9 cellular contexts compared by ENCODE assay signal in genomic region chr6:107657373-107657754, GRCh38.
DNase-seq lines count a peak whose midpoint lies in the region; TF ChIP-seq lines count a peak whose summit lies in the region.
"Had no signal": no experiment of that assay in that cellular context is flagged by ENCODE, and none has a peak within 500 bp of the region (broad histone marks: within the 10 kb centered on the region; RNA-seq: fewer than 3 reads in every experiment).

No MANE protein-coding gene starts in this region.

- H3K9ac ChIP-seq in Karpas-422 (ENCODE audit: low read length) (peak overlapping the region; percentile 79), neuronal stem cell (ENCODE audit: low read depth, low read length, poor library complexity) (no peak overlapping the region)

- H3K9me3 Mint-ChIP-seq in CD8-positive, alpha-beta memory T cell: no peaks in the 10 kb centered on the region
- H3K9me3 Mint-ChIP-seq in activated naive CD8-positive, alpha-beta T cell treated with anti-CD3 and anti-CD28 coated beads for 36 hours: no peaks in the 10 kb centered on the region
- H3K9me3 Mint-ChIP-seq: WTC11 had no signal

- H3K4me3 Mint-ChIP-seq in CD8-positive, alpha-beta memory T cell: peak overlapping the region; percentile 69 to 91 (median 85)
- peak overlapping the region; percentile 56 for H3K4me3 Mint-ChIP-seq in activated naive CD8-positive, alpha-beta T cell treated with anti-CD3 and anti-CD28 coated beads for 36 hours
- H3K4me3 Mint-ChIP-seq: WTC11 had no signal

- H3K9me2 ChIP-seq in Karpas-422 (replicated peaks; ENCODE audit: insufficient read depth, low read length): no peaks in the 10 kb centered on the region

- TF ChIP-seq CTCF in osteoblast (IDR thresholded peaks at IDR 0.05; ENCODE audit: extremely low read depth, low read depth, low read length): no peak

- no peak overlapping the region for H2AFZ ChIP-seq in Karpas-422 (ENCODE audit: low read length)
- no peak overlapping the region for H2AFZ ChIP-seq in osteoblast (ENCODE audit: low read length)
- no peak overlapping the region for H2AFZ ChIP-seq in neuronal stem cell (ENCODE audit: low read length)

- no peak overlapping the region for H2AK5ac ChIP-seq in neuronal stem cell (ENCODE audit: low read depth, low read length)

- H3K79me2 ChIP-seq in Karpas-422 (ENCODE audit: low read length): 0 out of 2 replicates have a peak, but pooled peaks cover 6% of the 10 kb centered on the region
- H3K79me2 ChIP-seq in osteoblast (ENCODE audit: insufficient read depth, low read length): no peaks in the 10 kb centered on the region

- peak overlapping the region; percentile 96 for H3K4me2 ChIP-seq in Karpas-422 (ENCODE audit: low read depth, low read length, poor library complexity, severe bottlenecking)
- peak overlapping the region; percentile 89 for H3K4me2 ChIP-seq in osteoblast (ENCODE audit: insufficient read depth, low read length)
- no peak overlapping the region for H3K4me2 ChIP-seq in neuronal stem cell (ENCODE audit: insufficient read depth, low read length, poor library complexity, severe bottlenecking)

- H4K8ac ChIP-seq in neuronal stem cell (ENCODE audit: low read depth, low read length): no peak overlapping the region

- H3K4me1 ChIP-seq in CD8-positive, alpha-beta memory T cell (ENCODE audit: insufficient read depth, low read length): peaks cover 24% of the 10 kb centered on the region
- peaks cover 68% of the 10 kb centered on the region for H3K4me1 ChIP-seq in Karpas-422 (ENCODE audit: low read length)
- peaks cover 36% of the 10 kb centered on the region for H3K4me1 ChIP-seq in osteoblast (ENCODE audit: insufficient read depth, low read length)
- H3K4me1 ChIP-seq in neuronal stem cell (ENCODE audit: control insufficient read depth in 2 of 2, insufficient read depth in 1 of 2, low read depth in 1 of 2, low read length in 2 of 2): peaks cover 13 to 15% of the 10 kb centered on the region in 2 donors

- no peak overlapping the region for H3K4ac ChIP-seq in neuronal stem cell (ENCODE audit: low read length)

- no peaks in the 10 kb centered on the region for H3K79me1 ChIP-seq in neuronal stem cell (ENCODE audit: low read depth, low read length)

- H4K91ac ChIP-seq in neuronal stem cell (ENCODE audit: low read depth, low read length, poor library complexity): no peak overlapping the region

- WGBS in neuronal stem cell (ENCODE audit: extremely low coverage in 2 of 2, insufficient read length in 2 of 2, insufficient replicate concordance in 1 of 2), 2 donors: no CpG with 5 or more reads among the region's 3 CpGs

- H2BK120ac ChIP-seq in neuronal stem cell (ENCODE audit: low read depth, low read length): no peak overlapping the region

- H3K4me3 ChIP-seq in CD8-positive, alpha-beta memory T cell (ENCODE audit: low read length): peak overlapping the region; percentile 59
- H3K4me3 ChIP-seq in Karpas-422 (ENCODE audit: low read length) (peak overlapping the region; percentile 70), osteoblast (ENCODE audit: insufficient read depth, low read length) (peak overlapping the region; percentile 71), neuronal stem cell (ENCODE audit: low read length in 2 of 2) (no peak overlapping the region)
- H3K4me3 ChIP-seq: thyroid gland had no signal

- H3K36me3 Mint-ChIP-seq in CD8-positive, alpha-beta memory T cell: no peaks in the 10 kb centered on the region
- H3K36me3 Mint-ChIP-seq in activated naive CD8-positive, alpha-beta T cell treated with anti-CD3 and anti-CD28 coated beads for 36 hours: no peaks in the 10 kb centered on the region
- H3K36me3 Mint-ChIP-seq: WTC11 had no signal

- H4K20me1 ChIP-seq in Karpas-422 (ENCODE audit: insufficient read depth, low read depth, low read length) (no peaks in the 10 kb centered on the region), osteoblast (ENCODE audit: insufficient read depth, low read length) (no peaks in the 10 kb centered on the region)

- H3K27me3 ChIP-seq in CD8-positive, alpha-beta memory T cell (ENCODE audit: insufficient read depth, low read length, poor library complexity, severe bottlenecking): no peaks in the 10 kb centered on the region
- H3K27me3 ChIP-seq in Karpas-422 (ENCODE audit: low read length) (no peaks in the 10 kb centered on the region), osteoblast (ENCODE audit: insufficient read depth, low read length) (no peaks in the 10 kb centered on the region), neuronal stem cell (ENCODE audit: control insufficient read depth in 3 of 3, insufficient read depth in 3 of 3, low read depth in 1 of 3, low read length in 3 of 3) (no peaks in the 10 kb centered on the region)
- H3K27me3 ChIP-seq: thyroid gland had no signal

- H3K27ac ChIP-seq in CD8-positive, alpha-beta memory T cell (ENCODE audit: low read depth, low read length): no peak overlapping the region
- peak overlapping the region; percentile 92 for H3K27ac ChIP-seq in Karpas-422 (ENCODE audit: low read length)
- peak overlapping the region; percentile 35 for H3K27ac ChIP-seq in osteoblast (ENCODE audit: low read depth, low read length)
- no peak overlapping the region for H3K27ac ChIP-seq in neuronal stem cell (replicated peaks; ENCODE audit: low read length)
- H3K27ac ChIP-seq: thyroid gland had no signal

- CTCF ChIA-PET in CD8-positive, alpha-beta memory T cell (lab: Charles Lee): interaction anchor here (0.7 to 1.6 kb wide), 9 partner anchors 14 to 196 kb away, joined by 3 to 6 read pairs (median 4); no protein-coding TSS in a partner anchor

- H3K9me3 ChIP-seq in CD8-positive, alpha-beta memory T cell (ENCODE audit: low read length): no peaks in the 10 kb centered on the region
- H3K9me3 ChIP-seq in Karpas-422 (ENCODE audit: low read length): no peaks in the 10 kb centered on the region
- no peaks in the 10 kb centered on the region for H3K9me3 ChIP-seq in osteoblast (ENCODE audit: low read depth, low read length)
- peaks cover 0 to 1% of the 10 kb centered on the region in 2 donors for H3K9me3 ChIP-seq in neuronal stem cell (replicated peaks in 1 of 2; ENCODE audit: control insufficient read depth in 2 of 2, insufficient read depth in 1 of 2, low read depth in 1 of 2, low read length in 2 of 2)
- H3K9me3 ChIP-seq: thyroid gland had no signal

- H3K4me1 Mint-ChIP-seq in CD8-positive, alpha-beta memory T cell: peaks cover 34 to 39% (median 37%) of the 10 kb centered on the region in 3 donors
- peaks cover 44% of the 10 kb centered on the region for H3K4me1 Mint-ChIP-seq in activated naive CD8-positive, alpha-beta T cell treated with anti-CD3 and anti-CD28 coated beads for 36 hours

- H3K18ac ChIP-seq in neuronal stem cell (ENCODE audit: low read length): no peak overlapping the region

- H3K23ac ChIP-seq in neuronal stem cell (ENCODE audit: low read depth, low read length, poor library complexity): no peak overlapping the region

- POLR2A ChIA-PET in CD8-positive, alpha-beta memory T cell (lab: Charles Lee): interaction anchor here (1.1 kb wide), 2 partner anchors 9 to 39 kb away, joined by 3 read pairs; no protein-coding TSS in a partner anchor

- H2BK15ac ChIP-seq in neuronal stem cell (ENCODE audit: low read length): no peak overlapping the region

- H2BK12ac ChIP-seq in neuronal stem cell (ENCODE audit: low read length): no peak overlapping the region

- no peak overlapping the region for H3K14ac ChIP-seq in neuronal stem cell (ENCODE audit: low read length)

- no peak overlapping the region for H2BK5ac ChIP-seq in neuronal stem cell (ENCODE audit: low read length)

- peak overlapping the region in 5 of 8 donors; percentile 74 to 83 (median 78) for H3K27ac Mint-ChIP-seq in CD8-positive, alpha-beta memory T cell
- peak overlapping the region; percentile 83 for H3K27ac Mint-ChIP-seq in activated naive CD8-positive, alpha-beta T cell treated with anti-CD3 and anti-CD28 coated beads for 36 hours

- no peak for DNase-seq in CD8-positive, alpha-beta memory T cell
- peak; percentile 58 for DNase-seq in Karpas-422
- DNase-seq in activated naive CD8-positive, alpha-beta T cell treated with anti-CD3 and anti-CD28 coated beads for 36 hours: no peak
- no peak for DNase-seq in osteoblast (ENCODE audit: insufficient read length, low spot score, missing footprints)
- no peak for DNase-seq in HK-2 (ENCODE audit: unreplicated experiment)
- DNase-seq in COLO829 (ENCODE audit: low spot score): no peak
- DNase-seq in neuronal stem cell (ENCODE audit: low spot score): no peak

- no peaks in the 10 kb centered on the region for H3K36me3 ChIP-seq in CD8-positive, alpha-beta memory T cell (ENCODE audit: insufficient read depth, low read length)
- H3K36me3 ChIP-seq in Karpas-422 (ENCODE audit: insufficient read depth, low read length) (no peaks in the 10 kb centered on the region), osteoblast (ENCODE audit: insufficient read depth, low read length) (no peaks in the 10 kb centered on the region), neuronal stem cell (replicated peaks in 1 of 2; ENCODE audit: control insufficient read depth in 2 of 2, insufficient read depth in 2 of 2, low read length in 2 of 2) (peaks cover 0 to 47% of the 10 kb centered on the region in 2 donors)
- H3K36me3 ChIP-seq: thyroid gland had no signal

- peaks cover 0 to 5% of the 10 kb centered on the region in 2 donors for H3K27me3 Mint-ChIP-seq in CD8-positive, alpha-beta memory T cell
- no peaks in the 10 kb centered on the region for H3K27me3 Mint-ChIP-seq in activated naive CD8-positive, alpha-beta T cell treated with anti-CD3 and anti-CD28 coated beads for 36 hours

Comparison
In these comparisons a context has a peak if more than half of its experiments do, and no peak if none do; other contexts are left out.
1. H3K27ac ChIP-seq: peak in Karpas-422 (single experiment) and osteoblast (single experiment); none in CD8-positive, alpha-beta memory T cell (single experiment) and neuronal stem cell (single experiment).
2. H3K4me3 ChIP-seq: peak in CD8-positive, alpha-beta memory T cell (single experiment), Karpas-422 (single experiment) and osteoblast (single experiment); none in neuronal stem cell (0 of 2).